In the genomic region with DNA sequence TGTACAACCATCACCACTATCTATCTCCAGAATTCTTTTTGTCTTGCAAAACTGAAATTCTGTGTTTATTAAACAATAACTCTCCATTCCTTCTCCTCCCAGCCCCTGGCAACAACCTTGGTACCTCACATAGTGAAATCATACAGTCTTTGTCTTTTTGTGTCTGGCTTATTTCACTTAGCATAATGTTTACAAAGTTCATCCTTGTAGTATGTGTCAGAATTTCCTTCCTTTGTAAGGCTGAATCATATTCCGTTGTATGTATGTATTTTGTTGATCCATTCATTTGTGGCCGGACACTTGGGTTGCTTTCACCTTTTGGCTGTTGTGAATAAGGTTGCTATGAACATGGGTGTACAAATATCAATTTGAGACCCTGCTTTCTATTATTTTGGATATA, we compare ENCODE assay signal across 17 cellular contexts.
"Had no signal": no experiment of that assay in that cellular context is flagged by ENCODE, and none has a peak within 500 bp of the region (broad histone marks: within the 10 kb centered on the region; RNA-seq: fewer than 3 reads in every experiment).

No MANE protein-coding gene starts in this region.

- DNase-seq: activated CD4-positive, alpha-beta memory T cell treated with anti-CD3 and anti-CD28 coated beads for 36 hours; activated CD4-positive, alpha-beta T cell treated with anti-CD3 and anti-CD28 coated beads for 48 hours; activated effector memory CD4-positive, alpha-beta T cell treated with anti-CD3 and anti-CD28 coated beads, Interleukin-2, amount 50 U/mL, for 16 hours; activated naive CD4-positive, alpha-beta T cell treated with anti-CD3 and anti-CD28 coated beads, Interleukin-2, amount 10 ng/mL, durations not matched to agents 7 days and 5 days; cerebellar nuclear complex; erythroblast; hippocampal formation; left ventricle myocardium inferior; pancreas; psoas muscle; right cardiac atrium; stimulated activated CD4-positive, alpha-beta T cell treated with anti-CD3 and anti-CD28 coated beads, Interleukin-12 subunit alpha, Interleukin-12 subunit beta, amount 100 ng/mL, for 4 hours; stimulated activated CD4-positive, alpha-beta T cell treated with anti-CD3 and anti-CD28 coated beads, Interleukin-4, amount 100 ng/mL, for 4 hours; stimulated activated naive CD8-positive, alpha-beta T cell treated with anti-CD3 and anti-CD28 coated beads, Interleukin-15, Interleukin-2, amounts not matched to agents 100 U/mL and 50 U/mL, for 24 hours; upper lobe of left lung had no signal

- ATAC-seq: pancreas; psoas muscle; right cardiac atrium; stimulated activated naive CD8-positive, alpha-beta T cell treated with anti-CD3 and anti-CD28 coated beads, Interleukin-15, Interleukin-2, amounts not matched to agents 100 U/mL and 50 U/mL, for 24 hours had no signal

- H3K4me3 ChIP-seq: ascending aorta, coronary artery, left ventricle myocardium inferior, pancreas, psoas muscle, upper lobe of left lung had no signal
